In genomic region chr1:45968941-45969666, GRCh38 we compare ENCODE assay signal across 23 cellular contexts.
DNase-seq lines count a peak whose midpoint lies in the region; ATAC-seq, FAIRE-seq and TF ChIP-seq lines count a peak whose summit lies in the region.
"Had no signal": no experiment of that assay in that cellular context is flagged by ENCODE, and none has a peak within 500 bp of the region (broad histone marks: within the 10 kb centered on the region; RNA-seq: fewer than 3 reads in every experiment).

No MANE protein-coding gene starts in this region.

- H3K4me1 Mint-ChIP-seq in neural crest cell, result no peaks in the 10 kb centered on the region
- H3K4me1 Mint-ChIP-seq: brain had no signal

- H3K36me3 ChIP-seq in left ventricle myocardium inferior, result peaks cover 18% of the 10 kb centered on the region
- peaks cover 0 to 28% (median 4%) of the 10 kb centered on the region in 9 donors for H3K36me3 ChIP-seq in heart right ventricle

- H3K27ac ChIP-seq in left ventricle myocardium inferior (replicated peaks) (peak overlapping the region; percentile 6), heart right ventricle (no peak overlapping the region)
- H3K27ac ChIP-seq: parathyroid adenoma, upper lobe of left lung had no signal

- no peak for TF ChIP-seq POLR2A in GM12892 (IDR thresholded peaks at IDR 0.05; ENCODE audit: low read depth, low read length)

- no peak for ATAC-seq in heart right ventricle
- ATAC-seq: left ventricle myocardium superior, Right ventricle myocardium inferior had no signal

- H3K27me3 ChIP-seq in left ventricle myocardium inferior (ENCODE audit: low read depth) (no peaks in the 10 kb centered on the region), heart right ventricle (no peaks in the 10 kb centered on the region)
- H3K27me3 ChIP-seq: upper lobe of left lung had no signal

- peaks cover 23% of the 10 kb centered on the region for H3K36me3 Mint-ChIP-seq in neural crest cell (ENCODE audit: low read depth)

- intact Hi-C loops in left ventricle myocardium inferior (cut with micrococcal nuclease) (no loop called here), heart right ventricle (cut with DNase I) (no loop called here), posterior cingulate gyrus (cut with DNase I) (no loop called here)

- no peak for DNase-seq in left ventricle myocardium inferior
- DNase-seq in heart right ventricle, result no peak
- no peak for DNase-seq in neural crest cell (ENCODE audit: low read depth, low spot score)
- DNase-seq in GM12892 (ENCODE audit: insufficient read length), result no peak
- no peak for DNase-seq in NCI-H69 (lab: John Stamatoyannopoulos, UW)
- DNase-seq in NCI-H524 (lab: John Stamatoyannopoulos, UW), result no peak
- DNase-seq in posterior cingulate gyrus, result no peak
- DNase-seq: activated B cell treated with CpG ODN at 0.5 μM for 24 hours; activated CD4-positive, alpha-beta memory T cell treated with anti-CD3 and anti-CD28 coated beads for 36 hours; activated effector memory CD4-positive, alpha-beta T cell treated with Interleukin-2 at 50 U/mL for 16 hours; GOT3; left ventricle myocardium superior; NCI-H2029; NCI-H2227 treated with DMSO at 0.1 percent for 48 hours; OCI-M1; stimulated activated CD8-positive, alpha-beta memory T cell treated with anti-CD3 and anti-CD28 coated beads, Interleukin-4, amount 100 ng/mL, for 48 hours; T1000; upper lobe of left lung had no signal

- no peak overlapping the region for H3K4me3 Mint-ChIP-seq in neural crest cell
- H3K4me3 Mint-ChIP-seq: activated B cell treated with CpG ODN at 0.5 μM for 24 hours; activated CD4-positive, alpha-beta memory T cell treated with anti-CD3 and anti-CD28 coated beads for 36 hours; brain had no signal

- H3K4me3 ChIP-seq in left ventricle myocardium inferior (no peak overlapping the region), heart right ventricle (no peak overlapping the region)
- H3K4me3 ChIP-seq: upper lobe of left lung had no signal

- H3K27me3 Mint-ChIP-seq in neural crest cell (ENCODE audit: low read depth), result no peaks in the 10 kb centered on the region
- H3K27me3 Mint-ChIP-seq: activated B cell treated with CpG ODN at 0.5 μM for 24 hours; activated CD4-positive, alpha-beta memory T cell treated with anti-CD3 and anti-CD28 coated beads for 36 hours had no signal

- H3K9me3 ChIP-seq in left ventricle myocardium inferior (replicated peaks), result no peaks in the 10 kb centered on the region
- no peaks in the 10 kb centered on the region for H3K9me3 ChIP-seq in heart right ventricle
- H3K9me3 ChIP-seq: upper lobe of left lung had no signal

- TF ChIP-seq CTCF in left ventricle myocardium inferior (IDR thresholded peaks at IDR 0.05; ENCODE audit: borderline replicate concordance) (no peak), heart right ventricle (IDR thresholded peaks at IDR 0.05) (no peak), neural crest cell (conservative IDR thresholded peaks at IDR 0.05) (no peak)

- FAIRE-seq in endometrium (lab: Jason Lieb, UNC) (peak; percentile 82), GM12892 (lab: Jason Lieb, UNC) (no peak)
- FAIRE-seq: islet of Langerhans had no signal

- WGBS in heart right ventricle, 2 donors, result 86 to 88% methylated on average over 9 of the region's 9 CpGs

- peaks cover 5% of the 10 kb centered on the region for H3K9me3 Mint-ChIP-seq in neural crest cell
- H3K9me3 Mint-ChIP-seq: activated B cell treated with CpG ODN at 0.5 μM for 24 hours; activated CD4-positive, alpha-beta memory T cell treated with anti-CD3 and anti-CD28 coated beads for 36 hours had no signal

- H3K4me1 ChIP-seq in left ventricle myocardium inferior (peaks cover 33% of the 10 kb centered on the region), heart right ventricle (peaks cover 0 to 26% (median 0%) of the 10 kb centered on the region in 9 donors)
- H3K4me1 ChIP-seq: parathyroid adenoma, upper lobe of left lung had no signal

- H3K27ac Mint-ChIP-seq in neural crest cell (ENCODE audit: unreplicated experiment), result peak overlapping the region; percentile 84
- H3K27ac Mint-ChIP-seq: activated B cell treated with CpG ODN at 0.5 μM for 24 hours; activated CD4-positive, alpha-beta memory T cell treated with anti-CD3 and anti-CD28 coated beads for 36 hours; brain had no signal
